In the genomic region with DNA sequence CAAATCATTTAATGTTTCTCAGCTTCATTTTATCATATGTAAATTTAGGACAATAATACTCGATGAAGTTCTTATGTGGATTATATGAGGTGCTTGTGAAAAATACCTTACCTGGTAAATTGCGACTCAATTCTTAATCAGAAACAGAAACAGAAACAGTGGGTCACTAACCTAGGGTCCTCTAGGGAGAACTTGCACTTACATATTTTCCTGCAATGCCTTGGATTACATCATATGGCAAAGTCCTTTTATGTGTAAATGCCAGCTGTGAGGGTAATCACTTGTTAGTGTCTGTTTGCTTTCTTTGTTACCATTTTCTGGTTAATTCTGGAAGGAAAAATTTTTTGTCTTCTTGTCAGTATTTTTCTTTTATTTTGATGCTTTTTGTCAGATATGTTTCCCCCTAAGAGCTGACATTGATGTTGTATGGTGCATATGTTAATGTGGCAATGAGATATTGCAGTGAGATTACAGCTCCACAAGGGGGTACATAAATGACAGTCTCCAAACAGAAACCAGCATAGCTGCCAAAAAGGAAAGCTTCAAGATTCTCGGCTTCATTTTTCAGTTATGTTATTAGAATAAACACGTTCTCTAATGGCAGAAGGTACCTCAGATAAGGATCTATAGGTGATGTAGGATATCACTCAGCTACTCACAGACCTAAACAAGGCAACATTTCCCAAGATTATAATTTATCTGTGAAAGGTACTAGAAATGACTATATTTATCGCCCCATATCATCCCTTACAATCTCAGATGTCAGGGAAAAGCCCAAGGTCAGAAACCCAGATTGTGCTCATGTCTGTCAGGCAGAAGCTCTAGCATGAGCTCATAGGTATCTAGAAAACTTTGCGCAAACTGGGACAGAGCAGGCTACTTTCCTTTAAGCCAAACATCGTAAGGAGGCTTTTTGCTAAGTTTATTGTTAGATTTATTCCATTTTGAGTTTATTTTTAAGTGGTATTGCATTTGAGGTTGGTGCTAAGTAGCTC, we compare ENCODE assay signal across 9 cellular contexts.
DNase-seq lines count a peak whose midpoint lies in the region; ATAC-seq and TF ChIP-seq lines count a peak whose summit lies in the region.
"Had no signal": no experiment of that assay in that cellular context is flagged by ENCODE, and none has a peak within 500 bp of the region (broad histone marks: within the 10 kb centered on the region; RNA-seq: fewer than 3 reads in every experiment).

No MANE protein-coding gene starts in this region.

- H3K27me3 ChIP-seq in A673 (replicated peaks; ENCODE audit: insufficient read depth, low read depth, low read length, poor library complexity), result no peaks in the 10 kb centered on the region
- no peaks in the 10 kb centered on the region for H3K27me3 ChIP-seq in testis
- H3K27me3 ChIP-seq: SJSA1 had no signal

- POLR2A ChIA-PET in A673 (lab: Charles Lee; ENCODE audit: low non-redundant PET), result no interaction called here

- no peak overlapping the region for H3K27ac Mint-ChIP-seq in glutamatergic neuron (ENCODE audit: unreplicated experiment)

- H3K27ac ChIP-seq in A673 (ENCODE audit: low read depth, low read length, poor library complexity, severe bottlenecking) (no peak overlapping the region), testis (no peak overlapping the region)
- H3K27ac ChIP-seq: SJSA1 had no signal

- H3K4me1 ChIP-seq in A673 (ENCODE audit: insufficient read depth, low read length, poor library complexity, severe bottlenecking) (no peaks in the 10 kb centered on the region), testis (no peaks in the 10 kb centered on the region)
- H3K4me1 ChIP-seq: SJSA1 had no signal

- H3K36me3 Mint-ChIP-seq in glutamatergic neuron (ENCODE audit: unreplicated experiment), result no peaks in the 10 kb centered on the region

- ATAC-seq in GM19035 (IDR thresholded peaks at IDR 0.05; ENCODE audit: unreplicated experiment), result peak; percentile 57
- ATAC-seq in HG03378 (IDR thresholded peaks at IDR 0.05; ENCODE audit: unreplicated experiment), result peak; percentile 70

- intact Hi-C loops in A673 (cut with micrococcal nuclease; ENCODE audit: unreplicated experiment) (no loop called here), testis (cut with DNase I; ENCODE audit: low total_unique reads) (no loop called here)

- H3K9me3 Mint-ChIP-seq in glutamatergic neuron (ENCODE audit: unreplicated experiment), result no peaks in the 10 kb centered on the region

- CTCF ChIA-PET in A673 (lab: Charles Lee), result no interaction called here

- TF ChIP-seq POLR2A in testis (IDR thresholded peaks at IDR 0.05), result no peak

- no TSS peak for BruUV-seq in A673 (replicated peaks; lab: Mats Ljungman, UMichigan)

- TF ChIP-seq CTCF in A673 (conservative IDR thresholded peaks at IDR 0.05; ENCODE audit: low read depth, low read length), result peak; percentile 34; the same call in 1 of the 2 replicates
- TF ChIP-seq CTCF in cardiac fibroblast (IDR thresholded peaks at IDR 0.05; ENCODE audit: low read depth, low read length), result peak; percentile 14
- no peak for TF ChIP-seq CTCF in testis (IDR thresholded peaks at IDR 0.05)
- TF ChIP-seq CTCF in glutamatergic neuron (IDR thresholded peaks at IDR 0.05; ENCODE audit: partially characterized antibody, unreplicated experiment), result no peak

- no peaks in the 10 kb centered on the region for H3K27me3 Mint-ChIP-seq in glutamatergic neuron (ENCODE audit: unreplicated experiment)

- H3K36me3 ChIP-seq in A673 (ENCODE audit: insufficient read depth, low read length, poor library complexity, severe bottlenecking), result no peaks in the 10 kb centered on the region
- no peaks in the 10 kb centered on the region for H3K36me3 ChIP-seq in testis (ENCODE audit: low read depth, missing control alignments)
- H3K36me3 ChIP-seq: SJSA1 had no signal

- peak; percentile 18 for DNase-seq in A673 (ENCODE audit: low spot score)
- DNase-seq in cardiac fibroblast (ENCODE audit: low read depth in 2 of 2), result peak in 1 of 2 donors; percentile 24
- no peak for DNase-seq in testis
- no peak for DNase-seq in glutamatergic neuron
- no peak for DNase-seq in NCI-H1417 treated with DMSO at 0.1 percent for 48 hours (lab: John Stamatoyannopoulos, UW)
- DNase-seq in NCI-H1694 treated with DMSO at 0.1 percent for 48 hours (lab: John Stamatoyannopoulos, UW), result no peak

- no peak overlapping the region for H3K4me3 ChIP-seq in A673 (ENCODE audit: low read depth, low read length, poor library complexity, severe bottlenecking)
- H3K4me3 ChIP-seq in cardiac fibroblast (replicated peaks in 1 of 2; ENCODE audit: low read depth in 2 of 2, low read length in 2 of 2), result no peak overlapping the region
- H3K4me3 ChIP-seq in testis, result no peak overlapping the region
- H3K4me3 ChIP-seq: SJSA1 had no signal

- H3K9me3 ChIP-seq in A673 (ENCODE audit: low read depth, low read length, poor library complexity, severe bottlenecking) (peaks cover 6% of the 10 kb centered on the region), testis (no peaks in the 10 kb centered on the region)
- H3K9me3 ChIP-seq: SJSA1 had no signal

- H3K4me1 Mint-ChIP-seq in glutamatergic neuron (ENCODE audit: low read depth, unreplicated experiment), result peaks cover 2% of the 10 kb centered on the region

- WGBS in testis, 2 donors, result 82% methylated on average over 7 of the region's 7 CpGs

- H3K4me3 Mint-ChIP-seq in glutamatergic neuron (ENCODE audit: unreplicated experiment), result no peak overlapping the region

Comparison
In these comparisons a context has a peak if more than half of its experiments do, and no peak if none do; other contexts are left out.
1. CTCF ChIP-seq: peak in A673 (single experiment) and cardiac fibroblast (single experiment); none in testis (0 of 3) and glutamatergic neuron (single experiment).